1 cellular context compared by ENCODE assay signal in the genomic region with DNA sequence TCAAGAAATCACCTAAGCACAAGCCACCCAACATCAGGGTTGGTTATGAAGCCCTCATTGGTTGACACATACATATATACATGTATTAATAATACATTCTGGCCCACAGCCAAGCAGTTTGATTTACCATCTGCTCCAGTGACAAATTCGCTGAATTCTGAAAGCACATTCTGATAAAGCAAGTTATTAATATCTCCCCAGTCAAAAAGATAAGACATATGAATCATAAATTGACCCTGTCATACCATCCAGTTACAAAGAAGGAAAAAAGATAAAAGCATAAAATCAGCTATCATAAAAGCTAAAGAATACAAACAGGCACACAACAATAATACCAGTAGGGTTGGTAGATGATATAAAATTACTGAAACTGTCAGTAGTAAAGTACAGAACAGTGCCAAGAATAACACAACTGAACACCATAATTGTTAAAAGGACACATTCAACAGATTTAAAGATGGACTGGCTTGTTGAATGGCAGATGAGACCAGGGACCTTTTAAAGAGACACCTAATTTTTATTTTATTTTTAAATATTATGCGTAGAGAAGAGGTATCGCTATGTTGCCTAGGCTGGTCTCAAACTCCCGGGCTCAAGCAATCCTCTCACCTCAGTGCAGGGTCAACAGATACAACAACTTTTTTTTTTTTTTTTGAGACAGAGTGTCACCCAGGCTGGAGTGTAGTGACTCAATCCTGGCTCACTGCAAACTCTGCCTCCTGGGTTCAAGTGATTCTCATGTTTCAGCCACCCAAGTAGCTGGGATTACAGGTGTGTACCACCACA.
TF ChIP-seq lines count a peak whose summit lies in the region.

No MANE protein-coding gene starts in this region.

TF ChIP-seq in HepG2, 621 proteins besides CTCF, POLR2A, EP300 and RAD21:
- TF ChIP-seq, protein P1, sequence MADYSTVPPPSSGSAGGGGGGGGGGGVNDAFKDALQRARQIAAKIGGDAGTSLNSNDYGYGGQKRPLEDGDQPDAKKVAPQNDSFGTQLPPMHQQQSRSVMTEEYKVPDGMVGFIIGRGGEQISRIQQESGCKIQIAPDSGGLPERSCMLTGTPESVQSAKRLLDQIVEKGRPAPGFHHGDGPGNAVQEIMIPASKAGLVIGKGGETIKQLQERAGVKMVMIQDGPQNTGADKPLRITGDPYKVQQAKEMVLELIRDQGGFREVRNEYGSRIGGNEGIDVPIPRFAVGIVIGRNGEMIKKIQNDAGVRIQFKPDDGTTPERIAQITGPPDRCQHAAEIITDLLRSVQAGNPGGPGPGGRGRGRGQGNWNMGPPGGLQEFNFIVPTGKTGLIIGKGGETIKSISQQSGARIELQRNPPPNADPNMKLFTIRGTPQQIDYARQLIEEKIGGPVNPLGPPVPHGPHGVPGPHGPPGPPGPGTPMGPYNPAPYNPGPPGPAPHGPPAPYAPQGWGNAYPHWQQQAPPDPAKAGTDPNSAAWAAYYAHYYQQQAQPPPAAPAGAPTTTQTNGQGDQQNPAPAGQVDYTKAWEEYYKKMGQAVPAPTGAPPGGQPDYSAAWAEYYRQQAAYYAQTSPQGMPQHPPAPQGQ (CRISPR knock-in tag; IDR thresholded peaks at IDR 0.05; ENCODE audit: borderline replicate concordance), result no peak
- TF ChIP-seq ZKSCAN1 (IDR thresholded peaks at IDR 0.05; ENCODE audit: low read length) (no peak), PAWR (CRISPR knock-in tag; IDR thresholded peaks at IDR 0.05; ENCODE audit: borderline replicate concordance) (no peak), ZNF44 (CRISPR knock-in tag; IDR thresholded peaks at IDR 0.05) (no peak), ZFP90 (CRISPR knock-in tag; IDR thresholded peaks at IDR 0.05; ENCODE audit: borderline replicate concordance) (no peak), HOXA5 (CRISPR knock-in tag; IDR thresholded peaks at IDR 0.05) (no peak)
- TF ChIP-seq, protein P2, sequence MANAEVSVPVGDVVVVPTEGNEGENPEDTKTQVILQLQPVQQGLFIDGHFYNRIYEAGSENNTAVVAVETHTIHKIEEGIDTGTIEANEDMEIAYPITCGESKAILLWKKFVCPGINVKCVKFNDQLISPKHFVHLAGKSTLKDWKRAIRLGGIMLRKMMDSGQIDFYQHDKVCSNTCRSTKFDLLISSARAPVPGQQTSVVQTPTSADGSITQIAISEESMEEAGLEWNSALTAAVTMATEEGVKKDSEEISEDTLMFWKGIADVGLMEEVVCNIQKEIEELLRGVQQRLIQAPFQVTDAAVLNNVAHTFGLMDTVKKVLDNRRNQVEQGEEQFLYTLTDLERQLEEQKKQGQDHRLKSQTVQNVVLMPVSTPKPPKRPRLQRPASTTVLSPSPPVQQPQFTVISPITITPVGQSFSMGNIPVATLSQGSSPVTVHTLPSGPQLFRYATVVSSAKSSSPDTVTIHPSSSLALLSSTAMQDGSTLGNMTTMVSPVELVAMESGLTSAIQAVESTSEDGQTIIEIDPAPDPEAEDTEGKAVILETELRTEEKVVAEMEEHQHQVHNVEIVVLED (CRISPR knock-in tag; IDR thresholded peaks at IDR 0.05; ENCODE audit: borderline replicate concordance), result no peak
- TF ChIP-seq, protein P3, sequence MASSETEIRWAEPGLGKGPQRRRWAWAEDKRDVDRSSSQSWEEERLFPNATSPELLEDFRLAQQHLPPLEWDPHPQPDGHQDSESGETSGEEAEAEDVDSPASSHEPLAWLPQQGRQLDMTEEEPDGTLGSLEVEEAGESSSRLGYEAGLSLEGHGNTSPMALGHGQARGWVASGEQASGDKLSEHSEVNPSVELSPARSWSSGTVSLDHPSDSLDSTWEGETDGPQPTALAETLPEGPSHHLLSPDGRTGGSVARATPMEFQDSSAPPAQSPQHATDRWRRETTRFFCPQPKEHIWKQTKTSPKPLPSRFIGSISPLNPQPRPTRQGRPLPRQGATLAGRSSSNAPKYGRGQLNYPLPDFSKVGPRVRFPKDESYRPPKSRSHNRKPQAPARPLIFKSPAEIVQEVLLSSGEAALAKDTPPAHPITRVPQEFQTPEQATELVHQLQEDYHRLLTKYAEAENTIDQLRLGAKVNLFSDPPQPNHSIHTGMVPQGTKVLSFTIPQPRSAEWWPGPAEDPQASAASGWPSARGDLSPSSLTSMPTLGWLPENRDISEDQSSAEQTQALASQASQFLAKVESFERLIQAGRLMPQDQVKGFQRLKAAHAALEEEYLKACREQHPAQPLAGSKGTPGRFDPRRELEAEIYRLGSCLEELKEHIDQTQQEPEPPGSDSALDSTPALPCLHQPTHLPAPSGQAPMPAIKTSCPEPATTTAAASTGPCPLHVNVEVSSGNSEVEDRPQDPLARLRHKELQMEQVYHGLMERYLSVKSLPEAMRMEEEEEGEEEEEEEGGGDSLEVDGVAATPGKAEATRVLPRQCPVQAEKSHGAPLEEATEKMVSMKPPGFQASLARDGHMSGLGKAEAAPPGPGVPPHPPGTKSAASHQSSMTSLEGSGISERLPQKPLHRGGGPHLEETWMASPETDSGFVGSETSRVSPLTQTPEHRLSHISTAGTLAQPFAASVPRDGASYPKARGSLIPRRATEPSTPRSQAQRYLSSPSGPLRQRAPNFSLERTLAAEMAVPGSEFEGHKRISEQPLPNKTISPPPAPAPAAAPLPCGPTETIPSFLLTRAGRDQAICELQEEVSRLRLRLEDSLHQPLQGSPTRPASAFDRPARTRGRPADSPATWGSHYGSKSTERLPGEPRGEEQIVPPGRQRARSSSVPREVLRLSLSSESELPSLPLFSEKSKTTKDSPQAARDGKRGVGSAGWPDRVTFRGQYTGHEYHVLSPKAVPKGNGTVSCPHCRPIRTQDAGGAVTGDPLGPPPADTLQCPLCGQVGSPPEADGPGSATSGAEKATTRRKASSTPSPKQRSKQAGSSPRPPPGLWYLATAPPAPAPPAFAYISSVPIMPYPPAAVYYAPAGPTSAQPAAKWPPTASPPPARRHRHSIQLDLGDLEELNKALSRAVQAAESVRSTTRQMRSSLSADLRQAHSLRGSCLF (CRISPR knock-in tag; IDR thresholded peaks at IDR 0.05; ENCODE audit: borderline replicate concordance), result no peak
TF ChIP-seq in HepG2: peak in this region for 0.
